2 cellular contexts compared by ENCODE assay signal in the genomic region with DNA sequence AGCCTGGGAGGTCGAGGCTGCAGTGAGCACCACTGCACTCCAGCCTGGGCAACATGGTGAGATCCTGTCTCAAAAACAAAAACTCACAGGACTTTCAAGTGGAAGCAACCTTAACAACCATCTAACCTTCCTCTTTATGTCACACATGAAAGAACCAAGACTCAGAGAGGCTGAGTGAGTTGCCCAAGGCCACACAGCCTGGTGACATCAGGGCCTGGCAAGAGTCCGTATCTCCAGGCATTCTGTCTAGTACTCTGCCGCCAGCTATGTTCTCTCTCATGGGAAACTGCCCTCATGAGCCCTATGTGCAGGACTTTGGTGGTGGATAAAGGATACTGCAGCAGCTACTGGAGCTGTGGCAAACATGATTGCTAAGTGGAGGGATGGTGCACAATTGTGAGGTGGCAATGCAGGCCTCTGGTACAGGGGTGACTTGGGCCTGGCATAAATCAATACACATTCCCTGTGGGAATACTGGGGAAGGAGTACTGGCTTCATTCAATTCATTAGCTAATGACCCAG.
A peak's percentile ranks its signal among the peaks of the same experiment; 100 is the strongest.
TF ChIP-seq lines count a peak whose summit lies in the region.

No MANE protein-coding gene starts in this region.

TF ChIP-seq in A549, 52 proteins besides CTCF, POLR2A, EP300 and RAD21 (continued from another document):
- no peak for TF ChIP-seq SREBF2 (IDR thresholded peaks at IDR 0.05)
- TF ChIP-seq, protein P1, sequence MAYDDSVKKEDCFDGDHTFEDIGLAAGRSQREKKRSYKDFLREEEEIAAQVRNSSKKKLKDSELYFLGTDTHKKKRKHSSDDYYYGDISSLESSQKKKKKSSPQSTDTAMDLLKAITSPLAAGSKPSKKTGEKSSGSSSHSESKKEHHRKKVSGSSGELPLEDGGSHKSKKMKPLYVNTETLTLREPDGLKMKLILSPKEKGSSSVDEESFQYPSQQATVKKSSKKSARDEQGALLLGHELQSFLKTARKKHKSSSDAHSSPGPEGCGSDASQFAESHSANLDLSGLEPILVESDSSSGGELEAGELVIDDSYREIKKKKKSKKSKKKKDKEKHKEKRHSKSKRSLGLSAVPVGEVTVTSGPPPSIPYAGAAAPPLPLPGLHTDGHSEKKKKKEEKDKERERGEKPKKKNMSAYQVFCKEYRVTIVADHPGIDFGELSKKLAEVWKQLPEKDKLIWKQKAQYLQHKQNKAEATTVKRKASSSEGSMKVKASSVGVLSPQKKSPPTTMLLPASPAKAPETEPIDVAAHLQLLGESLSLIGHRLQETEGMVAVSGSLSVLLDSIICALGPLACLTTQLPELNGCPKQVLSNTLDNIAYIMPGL (CRISPR knock-in tag; IDR thresholded peaks at IDR 0.05; ENCODE audit: borderline replicate concordance), result no peak
- no peak for TF ChIP-seq HEYL (CRISPR knock-in tag; IDR thresholded peaks at IDR 0.05)
- no peak for TF ChIP-seq NR3C1 (IDR thresholded peaks at IDR 0.05)
- TF ChIP-seq ELK1 (IDR thresholded peaks at IDR 0.05; ENCODE audit: low read depth, low read length), result no peak
- TF ChIP-seq ZFP36 (IDR thresholded peaks at IDR 0.05; ENCODE audit: borderline replicate concordance, partially characterized antibody), result no peak
- TF ChIP-seq FOXS1 (CRISPR knock-in tag; IDR thresholded peaks at IDR 0.05), result no peak
- TF ChIP-seq SMC3 (IDR thresholded peaks at IDR 0.05), result no peak
- TF ChIP-seq JUNB (IDR thresholded peaks at IDR 0.05), result no peak

TF ChIP-seq in K562, 482 proteins besides CTCF, POLR2A, EP300 and RAD21 (continued from another document):
- TF ChIP-seq ID3 (CRISPR knock-in tag; IDR thresholded peaks at IDR 0.05) (no peak), ID3 (tag; IDR thresholded peaks at IDR 0.05) (no peak), SIN3A (IDR thresholded peaks at IDR 0.05; ENCODE audit: borderline replicate concordance in 2 of 2, control insufficient read depth in 1 of 2, low read depth in 2 of 2, low read length in 2 of 2) (no peak), ZNF232 (CRISPR knock-in tag; IDR thresholded peaks at IDR 0.05) (no peak), ZNF696 (CRISPR knock-in tag; conservative IDR thresholded peaks at IDR 0.05) (no peak), ZNF444 (CRISPR knock-in tag; IDR thresholded peaks at IDR 0.05) (no peak), RBM25 (IDR thresholded peaks at IDR 0.05; ENCODE audit: low read depth, low read length, severe bottlenecking) (peak; percentile 81), KLF1 (tag; IDR thresholded peaks at IDR 0.05) (no peak), ZFP36 (IDR thresholded peaks at IDR 0.05; ENCODE audit: low read depth, low read length, partially characterized antibody) (peak; percentile 76), CTCFL (IDR thresholded peaks at IDR 0.05; ENCODE audit: borderline replicate concordance, insufficient read depth, low read depth, low read length, poor library complexity, severe bottlenecking) (no peak), NFYB (IDR thresholded peaks at IDR 0.05; ENCODE audit: extremely low read depth, insufficient read length) (no peak), XRCC3 (IDR thresholded peaks at IDR 0.05) (no peak), ADNP (tag; IDR thresholded peaks at IDR 0.05) (0 out of 2 replicates have a peak, but pooled peaks have one; percentile 20), ZNF668 (CRISPR knock-in tag; IDR thresholded peaks at IDR 0.05) (no peak), TFAP4 (CRISPR knock-in tag; IDR thresholded peaks at IDR 0.05; ENCODE audit: borderline replicate concordance) (no peak), YBX1 (IDR thresholded peaks at IDR 0.05) (no peak)
